In the genomic region with DNA sequence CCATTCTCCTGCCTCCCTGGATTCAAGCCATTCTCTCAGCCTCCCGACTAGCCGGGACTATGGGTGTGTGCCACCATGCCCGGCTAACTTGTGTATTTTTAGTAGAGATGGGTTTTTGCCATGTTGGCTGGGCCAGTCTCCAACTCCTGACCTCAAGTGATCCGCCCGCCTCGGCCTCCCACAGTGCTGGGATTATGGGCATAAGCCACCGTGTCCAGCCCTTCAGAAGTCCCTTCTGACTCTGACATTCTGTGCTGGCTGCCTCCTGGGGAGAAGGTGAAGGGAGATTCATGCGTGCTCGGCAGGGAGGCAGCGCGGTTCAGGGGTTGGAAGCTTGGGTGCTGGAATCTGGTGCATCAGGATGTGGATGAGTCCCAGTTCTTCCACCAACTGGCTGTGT, we compare ENCODE assay signal across 27 cellular contexts. TPM values are rescaled to one million over a fixed set of nuclear protein-coding genes. Genes with fewer than 3 reads are reported as not detected.
A peak's percentile ranks its signal among the peaks of the same experiment; 100 is the strongest.
DNase-seq lines count a peak whose midpoint lies in the region; ATAC-seq and TF ChIP-seq lines count a peak whose summit lies in the region.
"Had no signal": no experiment of that assay in that cellular context is flagged by ENCODE, and none has a peak within 500 bp of the region (broad histone marks: within the 10 kb centered on the region; RNA-seq: fewer than 3 reads in every experiment).

No MANE protein-coding gene starts in this region.

- no peaks in the 10 kb centered on the region for H3K79me2 ChIP-seq in neural progenitor cell (ENCODE audit: low read depth)

- H3K27ac ChIP-seq in right cardiac atrium (ENCODE audit: low read length): no peak overlapping the region
- peak overlapping the region; percentile 94 to 97 for H3K27ac ChIP-seq in ascending aorta
- no peak overlapping the region for H3K27ac ChIP-seq in neural progenitor cell
- H3K27ac ChIP-seq: C4-2B had no signal

- no peak overlapping the region for H2AFZ ChIP-seq in neural progenitor cell (replicated peaks)

- ATAC-seq in right cardiac atrium: no peak
- no peak for ATAC-seq in Right ventricle myocardium superior (ENCODE audit: poor library complexity)
- ATAC-seq in HG03354 (IDR thresholded peaks at IDR 0.05; ENCODE audit: poor library complexity, severe bottlenecking, unreplicated experiment): no peak
- ATAC-seq in stimulated activated naive CD8-positive, alpha-beta T cell treated with anti-CD3 and anti-CD28 coated beads, Interleukin-15, Interleukin-2, amounts not matched to agents 100 U/mL and 50 U/mL, for 24 hours: no peak
- ATAC-seq: activated CD8-positive, alpha-beta T cell treated with anti-CD3 and anti-CD28 coated beads, Interleukin-2, amount 10 ng/mL, durations not matched to agents 7 days and 5 days; Panc1 had no signal

- no peak overlapping the region for H3K4me3 ChIP-seq in right cardiac atrium (ENCODE audit: low read length)
- no peak overlapping the region for H3K4me3 ChIP-seq in ascending aorta
- no peak overlapping the region for H3K4me3 ChIP-seq in neural progenitor cell
- H3K4me3 ChIP-seq: tibial nerve had no signal

- no peak for TF ChIP-seq CTCF in ascending aorta (IDR thresholded peaks at IDR 0.05)
- TF ChIP-seq CTCF in neural progenitor cell (IDR thresholded peaks at IDR 0.05): no peak

- intact Hi-C loops in right cardiac atrium (cut with DNase I): no loop called here
- intact Hi-C loops in Right ventricle myocardium superior (cut with DNase I): no loop called here
- intact Hi-C loops in ascending aorta (cut with DNase I): loop anchor here (1.0 to 2.0 kb wide), 2 partner anchors 18 to 51 kb away; a partner anchor contains a TSS

- peaks cover 21% of the 10 kb centered on the region for H3K27me3 Mint-ChIP-seq in neural progenitor cell (ENCODE audit: insufficient read depth, low read depth)

- no peaks in the 10 kb centered on the region for H3K27me3 ChIP-seq in right cardiac atrium (ENCODE audit: control insufficient read depth, insufficient read depth)
- H3K27me3 ChIP-seq in ascending aorta: no peaks in the 10 kb centered on the region
- peaks cover 48% of the 10 kb centered on the region for H3K27me3 ChIP-seq in neural progenitor cell

- 60% methylated on average over 11 of the region's 11 CpGs for WGBS in right cardiac atrium

- H3K4me2 ChIP-seq in neural progenitor cell: no peak overlapping the region

- H3K9ac ChIP-seq in neural progenitor cell: no peak overlapping the region

- DNase-seq in right cardiac atrium (peak in 2 of 3 donors; percentile 37 to 61), Right ventricle myocardium superior (no peak), ascending aorta (ENCODE audit: low spot score in 2 of 2) (peak; percentile 49 to 90), neural progenitor cell (ENCODE audit: low spot score) (no peak), NCI-H1105 treated with DMSO at 0.1 percent for 48 hours (lab: John Stamatoyannopoulos, UW) (no peak), NCI-H526 (lab: John Stamatoyannopoulos, UW) (no peak)
- no peak for DNase-seq in stimulated activated naive CD8-positive, alpha-beta T cell treated with anti-CD3 and anti-CD28 coated beads, Interleukin-15, Interleukin-2, amounts not matched to agents 100 U/mL and 50 U/mL, for 24 hours
- DNase-seq: activated B cell treated with CpG ODN at 0.5 μM for 24 hours; activated CD8-positive, alpha-beta T cell treated with anti-CD3 and anti-CD28 coated beads, Interleukin-2, amount 10 ng/mL, durations not matched to agents 7 days and 5 days; activated T-cell treated with anti-CD3 and anti-CD28 coated beads, Interleukin-2, amount 50 U/mL, for 24 hours; amygdala; Calu3; caudate nucleus; dermis blood vessel endothelial cell; foreskin melanocyte; GOT3; NCI-H2171; NCI-H524; stimulated activated CD4-positive, alpha-beta T cell treated with anti-CD3 and anti-CD28 coated beads, Interleukin-2, amount 100 ng/mL, for 48 hours; stimulated activated naive CD4-positive, alpha-beta T cell treated with Interleukin-2 at 50 U/mL for 16 hours had no signal

- H3K4me1 Mint-ChIP-seq in neural progenitor cell: peaks cover 14% of the 10 kb centered on the region

- H3K9me3 Mint-ChIP-seq in neural progenitor cell: no peaks in the 10 kb centered on the region
- H3K9me3 Mint-ChIP-seq: activated T-cell treated with anti-CD3 and anti-CD28 coated beads, Interleukin-2, amount 50 U/mL, for 24 hours had no signal

- no peaks in the 10 kb centered on the region for H3K9me3 ChIP-seq in right cardiac atrium (ENCODE audit: control insufficient read depth, low read length)
- no peaks in the 10 kb centered on the region for H3K9me3 ChIP-seq in ascending aorta
- H3K9me3 ChIP-seq in neural progenitor cell (ENCODE audit: low read depth): no peaks in the 10 kb centered on the region
- H3K9me3 ChIP-seq: tibial nerve had no signal

- H3K36me3 ChIP-seq in ascending aorta: peaks cover 0 to 4% of the 10 kb centered on the region in 2 donors
- no peaks in the 10 kb centered on the region for H3K36me3 ChIP-seq in neural progenitor cell
- H3K36me3 ChIP-seq: tibial nerve had no signal

- peak overlapping the region; percentile 63 for H3K27ac Mint-ChIP-seq in neural progenitor cell
- H3K27ac Mint-ChIP-seq: activated B cell treated with CpG ODN at 0.5 μM for 24 hours; activated CD8-positive, alpha-beta T cell treated with anti-CD3 and anti-CD28 coated beads, Interleukin-2, amount 10 ng/mL, durations not matched to agents 7 days and 5 days; activated T-cell treated with anti-CD3 and anti-CD28 coated beads, Interleukin-2, amount 50 U/mL, for 24 hours; progenitor cell of endocrine pancreas had no signal

- H3K4me1 ChIP-seq in right cardiac atrium (ENCODE audit: control insufficient read depth, insufficient read depth, low read length) (peaks cover 2% of the 10 kb centered on the region), ascending aorta (peaks cover 25 to 45% of the 10 kb centered on the region in 2 donors), neural progenitor cell (peaks cover 10% of the 10 kb centered on the region)

- H4K20me1 ChIP-seq in neural progenitor cell (ENCODE audit: low read depth): no peaks in the 10 kb centered on the region

- H3K36me3 Mint-ChIP-seq in neural progenitor cell: no peaks in the 10 kb centered on the region

- peak overlapping the region; percentile 65 for H3K4me3 Mint-ChIP-seq in neural progenitor cell
- H3K4me3 Mint-ChIP-seq: activated B cell treated with CpG ODN at 0.5 μM for 24 hours; activated CD8-positive, alpha-beta T cell treated with anti-CD3 and anti-CD28 coated beads, Interleukin-2, amount 10 ng/mL, durations not matched to agents 7 days and 5 days; activated T-cell treated with anti-CD3 and anti-CD28 coated beads, Interleukin-2, amount 50 U/mL, for 24 hours had no signal

- H3F3A ChIP-seq in neural progenitor cell (ENCODE audit: low read depth): peaks cover 7% of the 10 kb centered on the region

RNA-seq across cellular contexts. Expression of a gene that starts 28.8 kb away (rescaled TPM):
- total RNA-seq in right cardiac atrium: 1 to 10 TPM; 1.8 to 5.7 (median 3.7) TPM
- polyA plus RNA-seq in right cardiac atrium: 2.6 TPM
- total RNA-seq in Right ventricle myocardium superior: 0.89 TPM
- 112 TPM for total RNA-seq in ascending aorta
- 1.5 and 5.2 TPM in 2 replicates for total RNA-seq in neural progenitor cell (ENCODE audit: low replicate concordance)
- total RNA-seq: activated B cell treated with CpG ODN at 0.5 μM for 24 hours, Calu3, mononuclear cell had no signal
- polyA plus RNA-seq: neural cell had no signal

RNA-seq across cellular contexts. Expression of a gene that starts 52.3 kb away (rescaled TPM):
- total RNA-seq in right cardiac atrium (10 to 100 TPM in 3 of 4 donors, 1 to 10 TPM in 1; 9.1 to 10.7 (median 10.2) TPM), Right ventricle myocardium superior (7.9 TPM), ascending aorta (29.7 TPM), neural progenitor cell (ENCODE audit: low replicate concordance) (9.2 and 21.1 TPM in 2 replicates)
- polyA plus RNA-seq in right cardiac atrium: 9.8 TPM

RNA-seq across cellular contexts. Expression of a gene that starts 58.6 kb away (rescaled TPM):
- 1 to 10 TPM; 1.9 to 9.6 (median 6.1) TPM for total RNA-seq in right cardiac atrium
- 3.7 TPM for polyA plus RNA-seq in right cardiac atrium
- 4.5 TPM for total RNA-seq in Right ventricle myocardium superior
- 8.9 TPM for total RNA-seq in ascending aorta
- total RNA-seq in neural progenitor cell (ENCODE audit: low replicate concordance): 2.3 and 2.9 TPM in 2 replicates
- total RNA-seq: activated B cell treated with CpG ODN at 0.5 μM for 24 hours; activated CD8-positive, alpha-beta T cell treated with anti-CD3 and anti-CD28 coated beads, Interleukin-2, amount 10 ng/mL, durations not matched to agents 7 days and 5 days had no signal

Comparison
In these comparisons a context has a peak if more than half of its experiments do, and no peak if none do; other contexts are left out.
1. DNase-seq: peak in right cardiac atrium (2 of 3) and ascending aorta (2 of 2); none in Right ventricle myocardium superior (single experiment), neural progenitor cell (single experiment), NCI-H1105 treated with DMSO at 0.1 percent for 48 hours (single experiment), NCI-H526 (0 of 2) and stimulated activated naive CD8-positive, alpha-beta T cell treated with anti-CD3 and anti-CD28 coated beads, Interleukin-15, Interleukin-2, amounts not matched to agents 100 U/mL and 50 U/mL, for 24 hours (single experiment).
2. H3K27ac ChIP-seq: peak in ascending aorta (2 of 2); none in right cardiac atrium (single experiment) and neural progenitor cell (single experiment).
3. RNA of a gene that starts 28.8 kb away (total RNA-seq): 112 TPM in ascending aorta (single experiment); 1.8 to 5.7 TPM in right cardiac atrium, 1.5 to 5.2 TPM in neural progenitor cell and 0.89 TPM in Right ventricle myocardium superior (single experiment); every median in the first group is over 10 times any median in the second.